In the genomic region with DNA sequence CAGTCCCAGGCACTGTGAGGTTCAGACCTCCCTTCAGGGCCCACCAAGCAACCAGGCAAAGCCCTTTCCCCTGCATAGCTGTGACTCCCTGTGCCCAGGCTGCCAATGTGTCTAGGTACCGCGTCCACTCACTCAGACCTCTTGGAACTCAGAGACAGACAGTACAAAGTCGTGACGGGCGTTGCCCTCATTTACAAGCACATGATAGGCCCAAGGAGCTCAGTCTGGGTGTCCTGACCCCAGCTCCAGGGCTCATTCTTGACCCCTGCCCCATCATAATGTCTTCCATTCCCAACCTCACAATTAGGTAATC, we compare ENCODE assay signal across 16 cellular contexts. TPM values are rescaled to one million over a fixed set of nuclear protein-coding genes. Genes with fewer than 3 reads are reported as not detected.
DNase-seq lines count a peak whose midpoint lies in the region; ATAC-seq and TF ChIP-seq lines count a peak whose summit lies in the region.
"Had no signal": no experiment of that assay in that cellular context is flagged by ENCODE, and none has a peak within 500 bp of the region (broad histone marks: within the 10 kb centered on the region; RNA-seq: fewer than 3 reads in every experiment).

No MANE protein-coding gene starts in this region.

- intact Hi-C loops in Right ventricle myocardium superior (cut with DNase I), result no loop called here
- intact Hi-C loops in mucosa of descending colon (cut with DNase I, micrococcal nuclease), result no loop called here

- H3K4me1 ChIP-seq in cardiac muscle cell (ENCODE audit: low read depth), result peaks cover 11% of the 10 kb centered on the region
- peaks cover under 1% of the 10 kb centered on the region for H3K4me1 ChIP-seq in mucosa of descending colon (ENCODE audit: low read depth)

- no peaks in the 10 kb centered on the region for H3K36me3 ChIP-seq in cardiac muscle cell
- H3K36me3 ChIP-seq in mucosa of descending colon (ENCODE audit: low read depth), result peaks cover 2% of the 10 kb centered on the region

- H3K4me3 ChIP-seq in cardiac muscle cell, result no peak overlapping the region
- no peak overlapping the region for H3K4me3 ChIP-seq in mucosa of descending colon
- H3K4me3 ChIP-seq: gastroesophageal sphincter, suprapubic skin had no signal

- H3K27me3 ChIP-seq in cardiac muscle cell, result no peaks in the 10 kb centered on the region
- H3K27me3 ChIP-seq: gastroesophageal sphincter, suprapubic skin had no signal

- H3K27me3 Mint-ChIP-seq in activated T-helper 17 cell treated with anti-CD3 and anti-CD28 coated beads, Interleukin-2, amount 50 U/mL, for 72 hours, result no peaks in the 10 kb centered on the region
- H3K27me3 Mint-ChIP-seq in stimulated activated naive CD8-positive, alpha-beta T cell treated with anti-CD3 and anti-CD28 coated beads, Interleukin-15, amount 100 ng/mL, for 72 hours, result no peaks in the 10 kb centered on the region

- DNase-seq in cardiac muscle cell (ENCODE audit: low read depth in 1 of 2, low spot score in 1 of 2), result no peak
- DNase-seq in Right ventricle myocardium superior, result no peak
- no peak for DNase-seq in mucosa of descending colon
- DNase-seq in stimulated activated naive CD8-positive, alpha-beta T cell treated with anti-CD3 and anti-CD28 coated beads, Interleukin-15, amount 100 ng/mL, for 72 hours, result no peak
- no peak for DNase-seq in activated gamma-delta T cell (lab: John Stamatoyannopoulos, UW)
- DNase-seq: cortex of kidney; NCI-H187 treated with DMSO at 0.1 percent for 48 hours; NCI-H446 treated with DMSO at 0.1 percent for 48 hours; SHP77 treated with DMSO at 0.1 percent for 48 hours; stimulated activated CD4-positive, alpha-beta T cell treated with anti-CD3 and anti-CD28 coated beads, Interleukin-2, amount 100 ng/mL, for 24 hours had no signal

- H3K27ac Mint-ChIP-seq in activated T-helper 17 cell treated with anti-CD3 and anti-CD28 coated beads, Interleukin-2, amount 50 U/mL, for 72 hours, result peak overlapping the region; percentile 43
- H3K27ac Mint-ChIP-seq in stimulated activated naive CD8-positive, alpha-beta T cell treated with anti-CD3 and anti-CD28 coated beads, Interleukin-15, amount 100 ng/mL, for 72 hours, result peak overlapping the region in 1 of 2 donors; percentile 51
- H3K27ac Mint-ChIP-seq: T-helper 2 cell treated with Interferon-gamma antibody and Interleukin-4, amounts not matched to agents 5 μg/mL and 100 μg/mL, for 36 hours had no signal

- H3K4me3 Mint-ChIP-seq in activated T-helper 17 cell treated with anti-CD3 and anti-CD28 coated beads, Interleukin-2, amount 50 U/mL, for 72 hours, result no peak overlapping the region
- peak overlapping the region in 1 of 2 donors; percentile 9 for H3K4me3 Mint-ChIP-seq in stimulated activated naive CD8-positive, alpha-beta T cell treated with anti-CD3 and anti-CD28 coated beads, Interleukin-15, amount 100 ng/mL, for 72 hours
- H3K4me3 Mint-ChIP-seq: T-helper 2 cell treated with Interferon-gamma antibody and Interleukin-4, amounts not matched to agents 5 μg/mL and 100 μg/mL, for 36 hours had no signal

- TF ChIP-seq CTCF in cardiac muscle cell (IDR thresholded peaks at IDR 0.05; ENCODE audit: low read depth, low read length) (no peak), mucosa of descending colon (IDR thresholded peaks at IDR 0.05) (no peak)

- H3K9me3 Mint-ChIP-seq in activated T-helper 17 cell treated with anti-CD3 and anti-CD28 coated beads, Interleukin-2, amount 50 U/mL, for 72 hours, result no peaks in the 10 kb centered on the region
- no peaks in the 10 kb centered on the region for H3K9me3 Mint-ChIP-seq in stimulated activated naive CD8-positive, alpha-beta T cell treated with anti-CD3 and anti-CD28 coated beads, Interleukin-15, amount 100 ng/mL, for 72 hours

- ATAC-seq in Right ventricle myocardium superior (ENCODE audit: poor library complexity) (no peak), mucosa of descending colon (peak; percentile 55), HG02623 (IDR thresholded peaks at IDR 0.05; ENCODE audit: unreplicated experiment) (no peak)
- ATAC-seq in activated T-helper 17 cell treated with anti-CD3 and anti-CD28 coated beads, Interleukin-2, amount 50 U/mL, for 72 hours (replicated peaks), result no peak
- ATAC-seq in stimulated activated naive CD8-positive, alpha-beta T cell treated with anti-CD3 and anti-CD28 coated beads, Interleukin-15, amount 100 ng/mL, for 72 hours, result no peak
- ATAC-seq: gastroesophageal sphincter, sciatic nerve had no signal

- H3K27ac ChIP-seq in cardiac muscle cell, result peak overlapping the region; percentile 22
- H3K27ac ChIP-seq: gastroesophageal sphincter had no signal

- peaks cover 22% of the 10 kb centered on the region for H3K4me1 Mint-ChIP-seq in activated T-helper 17 cell treated with anti-CD3 and anti-CD28 coated beads, Interleukin-2, amount 50 U/mL, for 72 hours
- peaks cover 74% of the 10 kb centered on the region for H3K4me1 Mint-ChIP-seq in stimulated activated naive CD8-positive, alpha-beta T cell treated with anti-CD3 and anti-CD28 coated beads, Interleukin-15, amount 100 ng/mL, for 72 hours

- H3K9me3 ChIP-seq in cardiac muscle cell (ENCODE audit: low read depth) (no peaks in the 10 kb centered on the region), mucosa of descending colon (no peaks in the 10 kb centered on the region)
- H3K9me3 ChIP-seq: gastroesophageal sphincter, suprapubic skin had no signal

- peaks cover 42% of the 10 kb centered on the region for H3K36me3 Mint-ChIP-seq in activated T-helper 17 cell treated with anti-CD3 and anti-CD28 coated beads, Interleukin-2, amount 50 U/mL, for 72 hours (ENCODE audit: low read depth)

RNA-seq across cellular contexts. Expression of a gene that starts 56.0 kb away (rescaled TPM):
- 26.3 and 35.7 TPM in 2 replicates for total RNA-seq in cardiac muscle cell
- 15.1 and 34.8 TPM in 2 replicates for polyA plus RNA-seq in cardiac muscle cell
- 65.7 TPM for total RNA-seq in Right ventricle myocardium superior
- total RNA-seq in activated T-helper 17 cell treated with anti-CD3 and anti-CD28 coated beads, Interleukin-2, amount 50 U/mL, for 72 hours, result 100 to 1,000 TPM; 101 to 119 TPM
- total RNA-seq in mucosa of descending colon, result 100 to 1,000 TPM in 1 of 3 donors, 10 to 100 TPM in 2; 72.4 to 107 (median 91.2) TPM
